4 cellular contexts compared by ENCODE assay signal in the genomic region with DNA sequence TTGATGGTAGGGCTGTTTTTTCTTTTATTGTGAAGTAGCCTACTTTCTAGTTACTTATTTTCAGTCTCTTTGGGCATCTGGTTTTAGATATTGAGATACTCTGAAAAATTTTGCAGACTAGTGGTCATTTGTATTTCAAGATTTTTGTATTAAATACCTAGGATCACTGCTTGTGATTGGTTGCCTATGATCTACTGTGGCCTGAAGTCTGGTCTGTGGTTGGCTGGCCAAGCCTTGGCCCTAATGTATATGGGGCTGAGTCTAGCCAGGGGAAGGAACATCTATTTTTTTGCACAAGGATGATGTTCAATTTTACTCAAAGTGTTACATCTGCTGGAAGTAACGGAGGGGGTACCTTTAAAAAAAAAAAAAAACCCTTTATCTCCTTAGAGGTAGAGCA. TPM values are rescaled to one million over a fixed set of nuclear protein-coding genes. Genes with fewer than 3 reads are reported as not detected.
"Had no signal": no experiment of that assay in that cellular context is flagged by ENCODE, and none has a peak within 500 bp of the region (broad histone marks: within the 10 kb centered on the region; RNA-seq: fewer than 3 reads in every experiment).

No MANE protein-coding gene starts in this region.

RNA-seq across cellular contexts. Expression of a gene that starts 38.0 kb away (rescaled TPM):
- total RNA-seq: LHCN-M2, M059J, MCF 10A, NCI-H460 had no signal
